8 cellular contexts compared by ENCODE assay signal in genomic region chr1:235971571-235972315, GRCh38.
DNase-seq lines count a peak whose midpoint lies in the region; ATAC-seq and TF ChIP-seq lines count a peak whose summit lies in the region.

No MANE protein-coding gene starts in this region.

- peak overlapping the region; percentile 30 for H3K9ac ChIP-seq in endodermal cell (ENCODE audit: extremely low read depth, low read length, poor library complexity, severe bottlenecking)

- H3K9me3 ChIP-seq in endodermal cell (ENCODE audit: control insufficient read depth, low read length) = peaks cover 2% of the 10 kb centered on the region

- no peaks in the 10 kb centered on the region for H3K27me3 ChIP-seq in endodermal cell (ENCODE audit: control insufficient read depth, insufficient read depth, low read length, poor library complexity, severe bottlenecking)

- no peak overlapping the region for H3K27ac ChIP-seq in endodermal cell (ENCODE audit: low read depth, low read length)

- peaks cover 12% of the 10 kb centered on the region for H3K4me1 Mint-ChIP-seq in endodermal cell

- peak overlapping the region; percentile 99 for H3K27ac Mint-ChIP-seq in endodermal cell

- DNase-seq in Caki2 (ENCODE audit: low read depth) = peak; percentile 93
- DNase-seq in HS-27A (ENCODE audit: low read depth) = peak; percentile 79
- DNase-seq in NK-92 treated with Interleukin-12 subunit alpha and Interleukin-12 subunit beta, amount 100 ng/mL, for 24 hours (lab: John Stamatoyannopoulos, UW) = peak; percentile 71
- DNase-seq in activated CD8-positive, alpha-beta memory T cell treated with anti-CD3 and anti-CD28 coated beads for 48 hours (ENCODE audit: low read depth in 2 of 3, low spot score in 2 of 3) = peak; percentile 76 to 85 (median 77)
- peak; percentile 98 for DNase-seq in endodermal cell
- peak; percentile 96 for DNase-seq in mesenteric fat pad (ENCODE audit: low spot score)
- DNase-seq in stimulated activated CD8-positive, alpha-beta memory T cell treated with anti-CD3 and anti-CD28 coated beads, Interleukin-15, amount 100 ng/mL, for 1 hour (ENCODE audit: low read depth) = peak; percentile 83

- in situ Hi-C loops in Caki2 (cut with HindIII; ENCODE audit: low pct_unique_long_range_greater_than_20kb, low sequenced_read_pairs) = no loop called here

- peak; percentile 94 for ATAC-seq in GM19467 (IDR thresholded peaks at IDR 0.05; ENCODE audit: unreplicated experiment)

- peak; percentile 91 for TF ChIP-seq CTCF in endodermal cell (conservative IDR thresholded peaks at IDR 0.05)

- H3K36me3 Mint-ChIP-seq in endodermal cell (ENCODE audit: low read depth) = no peaks in the 10 kb centered on the region

- H3K36me3 ChIP-seq in endodermal cell (ENCODE audit: control insufficient read depth, insufficient read depth, low read length) = no peaks in the 10 kb centered on the region

- WGBS in endodermal cell (ENCODE audit: insufficient coverage in 1 of 2, insufficient read length in 1 of 2), 2 experiments = 20 to 27% methylated on average over 19 to 29 of the region's 29 CpGs

- H3K9me3 Mint-ChIP-seq in endodermal cell = peaks cover 8% of the 10 kb centered on the region

- H3K4me1 ChIP-seq in endodermal cell (ENCODE audit: control insufficient read depth, insufficient read depth, low read length) = peaks cover 5% of the 10 kb centered on the region

- H3K4me3 ChIP-seq in endodermal cell (ENCODE audit: low read length) = peak overlapping the region; percentile 61

- H3K4me3 Mint-ChIP-seq in endodermal cell = peak overlapping the region; percentile 60

- no peaks in the 10 kb centered on the region for H3K27me3 Mint-ChIP-seq in endodermal cell (ENCODE audit: insufficient read depth)
